8 cellular contexts compared by ENCODE assay signal in the genomic region with DNA sequence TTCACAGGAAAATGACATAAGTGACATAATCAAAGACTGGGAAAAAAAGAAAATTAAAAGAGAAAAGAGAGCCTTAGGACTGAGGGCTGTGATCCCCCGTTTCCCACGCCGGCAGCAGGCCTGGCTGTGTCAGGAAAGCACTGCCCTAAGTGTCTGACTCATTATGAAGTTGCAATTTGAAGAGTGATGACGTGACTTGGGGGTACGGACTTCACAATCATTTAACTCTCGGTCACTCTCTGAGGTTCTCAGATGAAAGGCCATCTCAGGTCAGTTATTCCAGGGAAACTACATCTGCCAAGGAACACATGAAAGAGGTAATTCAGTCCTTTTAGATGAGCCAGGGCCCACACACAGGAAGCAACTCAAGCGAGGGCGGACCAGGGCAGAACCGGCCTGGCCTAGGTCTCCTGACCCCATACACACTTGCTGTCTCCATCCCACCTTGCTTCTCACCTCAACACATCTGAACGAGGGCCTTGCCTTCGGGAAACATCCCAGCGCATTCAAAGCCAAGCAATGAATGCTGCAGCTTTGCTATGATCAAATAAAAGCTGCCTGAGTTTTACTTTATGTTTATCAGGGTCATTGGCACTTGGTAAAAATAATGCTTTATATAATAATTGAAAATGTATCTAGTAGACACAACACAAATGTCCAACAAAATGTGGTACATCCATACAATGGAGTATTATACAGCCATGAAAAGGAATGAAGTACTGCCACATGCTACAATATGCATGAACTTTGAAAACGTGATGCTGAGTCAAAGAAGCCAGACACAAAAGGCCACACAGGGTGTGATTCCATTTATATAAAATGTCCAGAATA. TPM values are rescaled to one million over a fixed set of nuclear protein-coding genes. Genes with fewer than 3 reads are reported as not detected.
A peak's percentile ranks its signal among the peaks of the same experiment; 100 is the strongest.
DNase-seq lines count a peak whose midpoint lies in the region; ATAC-seq and TF ChIP-seq lines count a peak whose summit lies in the region.

No MANE protein-coding gene starts in this region.

- POLR2A ChIA-PET in AG04450 (lab: Yijun Ruan, JAX), result no interaction called here

- H3K4me3 ChIP-seq in AG04450 (ENCODE audit: low read depth, low read length) (peak overlapping the region; percentile 100), astrocyte of the spinal cord (ENCODE audit: low read depth, low read length) (no peak overlapping the region), tibial nerve (no peak overlapping the region)

- no peak for TF ChIP-seq CTCF in AG04450 (IDR thresholded peaks at IDR 0.05; ENCODE audit: low read depth, low read length)
- no peak for TF ChIP-seq CTCF in astrocyte of the spinal cord (IDR thresholded peaks at IDR 0.05; ENCODE audit: low read depth, low read length)
- TF ChIP-seq CTCF in tibial nerve (IDR thresholded peaks at IDR 0.05), result no peak

- CTCF ChIA-PET in AG04450 (lab: Charles Lee), result no interaction called here

- peaks cover 0 to 84% (median 47%) of the 10 kb centered on the region in 4 donors for H3K4me1 ChIP-seq in tibial nerve

- peak; percentile 29 for ATAC-seq in HG03095 (IDR thresholded peaks at IDR 0.05; ENCODE audit: unreplicated experiment)
- no peak for ATAC-seq in activated naive CD4-positive, alpha-beta T cell treated with anti-CD3 and anti-CD28 coated beads, Interleukin-2, amount 50 U/mL, for 72 hours
- no peak for ATAC-seq in GM21423 (IDR thresholded peaks at IDR 0.05; ENCODE audit: unreplicated experiment)

- peak overlapping the region in 1 of 2 donors; percentile 96 for H3K27ac Mint-ChIP-seq in activated naive CD4-positive, alpha-beta T cell treated with anti-CD3 and anti-CD28 coated beads, Interleukin-2, amount 50 U/mL, for 72 hours

- no peak for TF ChIP-seq POLR2A in tibial nerve (IDR thresholded peaks at IDR 0.05)

- H3K27me3 ChIP-seq in AG04450 (ENCODE audit: control insufficient read depth, insufficient read depth, low read length), result no peaks in the 10 kb centered on the region
- H3K27me3 ChIP-seq in layer of hippocampus (ENCODE audit: control insufficient read depth, insufficient read depth, low read length), result no peaks in the 10 kb centered on the region
- no peaks in the 10 kb centered on the region for H3K27me3 ChIP-seq in tibial nerve

- H3K36me3 Mint-ChIP-seq in activated naive CD4-positive, alpha-beta T cell treated with anti-CD3 and anti-CD28 coated beads, Interleukin-2, amount 50 U/mL, for 72 hours, result peaks cover 13 to 27% of the 10 kb centered on the region in 2 donors

- DNase-seq in AG04450 (ENCODE audit: low read depth, low spot score), result peak; percentile 93
- DNase-seq in astrocyte of the spinal cord (ENCODE audit: low read depth, low spot score), result peak; percentile 98
- DNase-seq in tibial nerve (ENCODE audit: low spot score in 2 of 2), result peak in 1 of 2 donors; percentile 64
- no peak for DNase-seq in DMS 273 treated with DMSO at 0.1 percent for 48 hours (lab: John Stamatoyannopoulos, UW)
- DNase-seq in activated naive CD4-positive, alpha-beta T cell treated with anti-CD3 and anti-CD28 coated beads, Interleukin-2, amount 50 U/mL, for 72 hours (ENCODE audit: low spot score in 2 of 2), result no peak

- in situ Hi-C loops in astrocyte of the spinal cord (cut with HindIII; ENCODE audit: low sequenced_read_pairs), result no loop called here

- H3K27ac ChIP-seq in AG04450 (ENCODE audit: low read depth, low read length) (peak overlapping the region; percentile 95), layer of hippocampus (ENCODE audit: low read depth, low read length) (peak overlapping the region; percentile 17), tibial nerve (peak overlapping the region; percentile 72 to 95 (median 92))

- no peaks in the 10 kb centered on the region for H3K9me3 Mint-ChIP-seq in activated naive CD4-positive, alpha-beta T cell treated with anti-CD3 and anti-CD28 coated beads, Interleukin-2, amount 50 U/mL, for 72 hours

- TF ChIP-seq EP300 in tibial nerve (IDR thresholded peaks at IDR 0.05), result peak in 1 of 2 donors; percentile 90

- no peaks in the 10 kb centered on the region for H3K36me3 ChIP-seq in tibial nerve

- no peaks in the 10 kb centered on the region; the same call in 1 of the 2 replicates for H3K9me3 ChIP-seq in AG04450 (ENCODE audit: control insufficient read depth, insufficient read depth, low read length)
- H3K9me3 ChIP-seq in tibial nerve, result no peaks in the 10 kb centered on the region

- 37 to 44% methylated on average over 13 of the region's 13 CpGs for WGBS in tibial nerve, 2 donors

RNA-seq across cellular contexts. Expression of a gene that starts 2.7 kb away (rescaled TPM):
- polyA plus RNA-seq in AG04450 (2011; rRNA removed), result 44.7 and 50.5 TPM in 2 replicates
- polyA minus RNA-seq in AG04450 (2011; rRNA and poly(A)+ RNA removed), result 64.2 and 77.4 TPM in 2 replicates
- 10 to 100 TPM; 23.6 to 66.9 (median 28.0) TPM for total RNA-seq in tibial nerve
- total RNA-seq in activated naive CD4-positive, alpha-beta T cell treated with anti-CD3 and anti-CD28 coated beads, Interleukin-2, amount 50 U/mL, for 72 hours, result 10 to 100 TPM; 25.3 to 36.0 TPM

RNA-seq across cellular contexts. Expression of a gene that starts 25.2 kb away (rescaled TPM):
- polyA plus RNA-seq in AG04450 (2011; rRNA removed), result not detected in 2 replicates
- polyA minus RNA-seq in AG04450 (2011; rRNA and poly(A)+ RNA removed), result not detected in 2 replicates
- total RNA-seq in tibial nerve, result not detected
- not detected for total RNA-seq in activated naive CD4-positive, alpha-beta T cell treated with anti-CD3 and anti-CD28 coated beads, Interleukin-2, amount 50 U/mL, for 72 hours

Comparison
In these comparisons a context has a peak if more than half of its experiments do, and no peak if none do; other contexts are left out.
1. DNase-seq: peak in AG04450 (single experiment) and astrocyte of the spinal cord (single experiment); none in DMS 273 treated with DMSO at 0.1 percent for 48 hours (single experiment) and activated naive CD4-positive, alpha-beta T cell treated with anti-CD3 and anti-CD28 coated beads, Interleukin-2, amount 50 U/mL, for 72 hours (0 of 2).
2. H3K27ac ChIP-seq: peak in every context shown above with its lines; median percentile 95 in AG04450; 92 in tibial nerve; 17 in layer of hippocampus.